ENCODE assay signal across 2 cellular contexts in genomic region chr15:69924531-69924930, GRCh38.
TF ChIP-seq lines count a peak whose summit lies in the region.

No MANE protein-coding gene starts in this region.

TF ChIP-seq in HEK293, 187 proteins besides CTCF, POLR2A, EP300 and RAD21 (continued from another document and continues in another):
- no peak for TF ChIP-seq ZBTB6 (tag by site-specific recombination; IDR thresholded peaks at IDR 0.05)
- 0 out of 2 replicates have a peak, but pooled peaks have one; percentile 43 for TF ChIP-seq ZNF518A (tag by site-specific recombination; conservative IDR thresholded peaks at IDR 0.05; ENCODE audit: low read depth)
- no peak for TF ChIP-seq ZNF544 (tag by site-specific recombination; IDR thresholded peaks at IDR 0.05)
- peak; percentile 80; the same call in 1 of the 2 replicates for TF ChIP-seq TRIM28 (IDR thresholded peaks at IDR 0.05; ENCODE audit: borderline replicate concordance, low read length)
- 0 out of 2 replicates have a peak, but pooled peaks have one; percentile 70 for TF ChIP-seq ZNF626 (tag by site-specific recombination; IDR thresholded peaks at IDR 0.05)
- peak; percentile 87 for TF ChIP-seq SETDB1 (IDR thresholded peaks at IDR 0.05; ENCODE audit: insufficient read length, low read length)
- no peak for TF ChIP-seq ZNF157 (tag by site-specific recombination; IDR thresholded peaks at IDR 0.05)
- no peak for TF ChIP-seq ZNF510 (tag by site-specific recombination; IDR thresholded peaks at IDR 0.05; ENCODE audit: insufficient replicate concordance)
- TF ChIP-seq ZNF776 (tag by site-specific recombination; IDR thresholded peaks at IDR 0.05; ENCODE audit: borderline replicate concordance) = no peak
- no peak for TF ChIP-seq ZNF473 (tag by site-specific recombination; IDR thresholded peaks at IDR 0.05)
- no peak for TF ChIP-seq ZNF416 (tag by site-specific recombination; IDR thresholded peaks at IDR 0.05)
- TF ChIP-seq ZNF558 (tag by site-specific recombination; IDR thresholded peaks at IDR 0.05) = peak; percentile 98
- no peak for TF ChIP-seq ZNF169 (tag by site-specific recombination; IDR thresholded peaks at IDR 0.05)
- no peak for TF ChIP-seq YY2 (tag by site-specific recombination; IDR thresholded peaks at IDR 0.05)
- TF ChIP-seq ZNF777 (tag by site-specific recombination; IDR thresholded peaks at IDR 0.05; ENCODE audit: borderline replicate concordance) = no peak
- TF ChIP-seq ZNF366 (tag by site-specific recombination; conservative IDR thresholded peaks at IDR 0.05) = no peak
- TF ChIP-seq ZBTB26 (tag by site-specific recombination; optimal IDR thresholded peaks at IDR 0.05) = no peak
- peak; percentile 68 for TF ChIP-seq ZNF664 (tag by site-specific recombination; IDR thresholded peaks at IDR 0.05)
- no peak for TF ChIP-seq OSR2 (tag by site-specific recombination; IDR thresholded peaks at IDR 0.05)

TF ChIP-seq in K562, 482 proteins besides CTCF, POLR2A, EP300 and RAD21 (continued from another document):
- TF ChIP-seq USF1 (CRISPR knock-in tag; IDR thresholded peaks at IDR 0.05) = no peak
- TF ChIP-seq ZNF280A (IDR thresholded peaks at IDR 0.05; ENCODE audit: low read depth, partially characterized antibody) = peak; percentile 82
- TF ChIP-seq POLR2B (IDR thresholded peaks at IDR 0.05; ENCODE audit: low read depth, partially characterized antibody) = no peak
- no peak for TF ChIP-seq CBX1 (IDR thresholded peaks at IDR 0.05; ENCODE audit: low read depth)
- TF ChIP-seq TRIM24 (IDR thresholded peaks at IDR 0.05) = peak in 1 of 2 experiments; percentile 22; a peak in 1 of 4 replicates
- no peak for TF ChIP-seq ZNF197 (CRISPR knock-in tag; IDR thresholded peaks at IDR 0.05; ENCODE audit: low read depth)
- no peak for TF ChIP-seq SMAD3 (CRISPR knock-in tag; conservative IDR thresholded peaks at IDR 0.05)
- TF ChIP-seq USF2 (CRISPR knock-in tag; IDR thresholded peaks at IDR 0.05) = no peak
- no peak for TF ChIP-seq CHD4 (IDR thresholded peaks at IDR 0.05; ENCODE audit: insufficient read depth, insufficient replicate concordance, low read depth, low read length, poor library complexity, severe bottlenecking)
- no peak for TF ChIP-seq NCOA1 (IDR thresholded peaks at IDR 0.05; ENCODE audit: low read depth)
- no peak for TF ChIP-seq CSDE1 (IDR thresholded peaks at IDR 0.05)
- TF ChIP-seq ZFP1 (CRISPR knock-in tag; IDR thresholded peaks at IDR 0.05) = no peak
- TF ChIP-seq ZNF24 (IDR thresholded peaks at IDR 0.05) = no peak
- no peak for TF ChIP-seq SMARCB1 (IDR thresholded peaks at IDR 0.05; ENCODE audit: insufficient read length, low read depth)
- TF ChIP-seq EGR1 (conservative IDR thresholded peaks at IDR 0.05) = no peak
- TF ChIP-seq CREB3 (tag; conservative IDR thresholded peaks at IDR 0.05; ENCODE audit: low read depth) = no peak
- TF ChIP-seq POLR2AphosphoS5 (IDR thresholded peaks at IDR 0.05; ENCODE audit: control insufficient read depth, insufficient read depth, low read depth, low read length) = no peak
- TF ChIP-seq CXXC5 (CRISPR knock-in tag; IDR thresholded peaks at IDR 0.05) = no peak
- no peak for TF ChIP-seq ZBTB2 (IDR thresholded peaks at IDR 0.05)
- TF ChIP-seq MECOM (CRISPR knock-in tag; IDR thresholded peaks at IDR 0.05) = no peak
- no peak for TF ChIP-seq ZNF280B (CRISPR knock-in tag; IDR thresholded peaks at IDR 0.05)
- TF ChIP-seq HMGXB4 (CRISPR knock-in tag; IDR thresholded peaks at IDR 0.05) = no peak
- TF ChIP-seq TRIM28 (IDR thresholded peaks at IDR 0.05) = peak; percentile 62; the same call in 1 of the 2 replicates
- TF ChIP-seq ZBTB43 (CRISPR knock-in tag; IDR thresholded peaks at IDR 0.05) = no peak
- no peak for TF ChIP-seq CBX5 (IDR thresholded peaks at IDR 0.05; ENCODE audit: borderline replicate concordance, low read depth)
- no peak for TF ChIP-seq TARDBP (IDR thresholded peaks at IDR 0.05)
- TF ChIP-seq KLF13 (tag; IDR thresholded peaks at IDR 0.05; ENCODE audit: borderline replicate concordance, low read depth) = no peak
- TF ChIP-seq MEF2D (tag; conservative IDR thresholded peaks at IDR 0.05; ENCODE audit: low read depth) = no peak
- TF ChIP-seq ZFP30 (CRISPR knock-in tag; IDR thresholded peaks at IDR 0.05; ENCODE audit: borderline replicate concordance) = peak; percentile 65; the same call in 1 of the 2 replicates
- TF ChIP-seq RBM25 (IDR thresholded peaks at IDR 0.05; ENCODE audit: low read depth, low read length, severe bottlenecking) = peak; percentile 4
- no peak for TF ChIP-seq BHLHE40 (IDR thresholded peaks at IDR 0.05; ENCODE audit: low read length)
- no peak for TF ChIP-seq PATZ1 (CRISPR knock-in tag; IDR thresholded peaks at IDR 0.05; ENCODE audit: borderline replicate concordance)
- TF ChIP-seq ZNF239 (CRISPR knock-in tag; IDR thresholded peaks at IDR 0.05) = no peak
- TF ChIP-seq SMARCC2 (IDR thresholded peaks at IDR 0.05; ENCODE audit: low read depth) = no peak
TF ChIP-seq in K562: peak in this region for 6.
